Comparison of ENCODE assay signal across 8 cellular contexts in the genomic region with DNA sequence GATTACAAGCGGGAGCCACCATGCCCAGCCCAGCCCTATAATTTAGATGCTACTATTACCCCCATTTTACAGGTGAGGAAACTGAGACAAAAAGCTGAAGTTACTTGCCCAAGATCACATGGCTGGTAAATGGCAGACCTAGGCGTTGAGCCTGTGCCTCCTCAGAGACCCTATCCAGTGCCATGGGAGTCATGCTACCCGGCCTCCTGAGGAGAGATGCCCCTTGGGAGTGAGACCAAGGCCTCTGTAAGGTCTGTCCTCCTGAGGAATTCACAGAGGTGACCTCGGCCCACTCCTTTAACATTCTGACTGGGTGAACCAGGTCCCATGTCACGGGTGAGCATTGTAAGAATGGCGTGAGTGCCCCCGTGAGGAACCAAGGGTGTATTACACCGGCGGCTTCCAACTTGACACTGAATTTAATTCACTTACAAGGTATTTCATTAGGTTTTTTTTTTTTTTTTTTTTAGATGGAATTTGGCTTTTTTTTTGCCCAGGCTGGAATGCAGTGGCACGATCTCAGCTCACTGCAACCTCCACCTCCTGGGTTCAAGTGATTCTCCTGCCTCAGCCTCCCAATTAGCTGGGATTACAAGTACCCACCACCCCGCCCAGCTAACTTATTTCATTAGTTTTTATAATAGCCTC.
DNase-seq lines count a peak whose midpoint lies in the region; ATAC-seq and TF ChIP-seq lines count a peak whose summit lies in the region.

No MANE protein-coding gene starts in this region.

- no peaks in the 10 kb centered on the region for H3K27me3 Mint-ChIP-seq in activated naive CD8-positive, alpha-beta T cell treated with anti-CD3 and anti-CD28 coated beads, Interleukin-2, amount 50 U/mL, for 24 hours

- peaks cover 3% of the 10 kb centered on the region for H3K4me1 ChIP-seq in DOHH2 (ENCODE audit: control insufficient read depth, low read length)
- H3K4me1 ChIP-seq in left ventricle myocardium inferior: no peaks in the 10 kb centered on the region

- peaks cover 57% of the 10 kb centered on the region for H3K36me3 Mint-ChIP-seq in activated naive CD8-positive, alpha-beta T cell treated with anti-CD3 and anti-CD28 coated beads, Interleukin-2, amount 50 U/mL, for 24 hours (ENCODE audit: low read depth)

- H3K4me3 ChIP-seq in DOHH2 (ENCODE audit: low read length): no peak overlapping the region
- no peak overlapping the region for H3K4me3 ChIP-seq in Jurkat, Clone E6-1 (ENCODE audit: low read length)
- H3K4me3 ChIP-seq in left ventricle myocardium inferior: no peak overlapping the region

- H3K4me2 ChIP-seq in DOHH2 (ENCODE audit: low read length): no peak overlapping the region

- H3K79me2 ChIP-seq in DOHH2 (ENCODE audit: control insufficient read depth, low read length): no peaks in the 10 kb centered on the region

- H4K20me1 ChIP-seq in DOHH2 (ENCODE audit: control insufficient read depth, insufficient read depth, low read depth, low read length): no peaks in the 10 kb centered on the region

- H3K27ac ChIP-seq in DOHH2 (ENCODE audit: low read depth, low read length) (no peak overlapping the region), left ventricle myocardium inferior (replicated peaks) (no peak overlapping the region)

- no peaks in the 10 kb centered on the region for H3K9me2 ChIP-seq in DOHH2 (replicated peaks; ENCODE audit: control insufficient read depth, low read length)

- ATAC-seq in activated naive CD8-positive, alpha-beta T cell treated with anti-CD3 and anti-CD28 coated beads, Interleukin-2, amount 50 U/mL, for 24 hours: peak; percentile 81
- no peak for ATAC-seq in HG02885 (IDR thresholded peaks at IDR 0.05; ENCODE audit: poor library complexity, unreplicated experiment)
- no peak for ATAC-seq in HG03571 (IDR thresholded peaks at IDR 0.05; ENCODE audit: unreplicated experiment)

- H3K36me3 ChIP-seq in DOHH2 (ENCODE audit: control insufficient read depth, low read length) (peaks cover 64% of the 10 kb centered on the region), left ventricle myocardium inferior (peaks cover 86% of the 10 kb centered on the region)

- peak; percentile 67 for DNase-seq in Jurkat, Clone E6-1 (ENCODE audit: low read depth, low spot score)
- DNase-seq in T follicular helper cell (ENCODE audit: low read depth): peak; percentile 36
- peak; percentile 70 for DNase-seq in activated naive CD8-positive, alpha-beta T cell treated with anti-CD3 and anti-CD28 coated beads, Interleukin-2, amount 50 U/mL, for 24 hours
- peak; percentile 53 for DNase-seq in left ventricle myocardium inferior
- peak; percentile 73 for DNase-seq in retina

- H3K4me1 Mint-ChIP-seq in activated naive CD8-positive, alpha-beta T cell treated with anti-CD3 and anti-CD28 coated beads, Interleukin-2, amount 50 U/mL, for 24 hours: no peaks in the 10 kb centered on the region

- no peak overlapping the region for H3K4me3 Mint-ChIP-seq in activated naive CD8-positive, alpha-beta T cell treated with anti-CD3 and anti-CD28 coated beads, Interleukin-2, amount 50 U/mL, for 24 hours

- TF ChIP-seq CTCF in DOHH2 (IDR thresholded peaks at IDR 0.05; ENCODE audit: low read depth, low read length, poor library complexity, severe bottlenecking): peak; percentile 83
- peak; percentile 93 for TF ChIP-seq CTCF in left ventricle myocardium inferior (IDR thresholded peaks at IDR 0.05; ENCODE audit: borderline replicate concordance)

- H3K27me3 ChIP-seq in DOHH2 (ENCODE audit: control insufficient read depth, low read length) (no peaks in the 10 kb centered on the region), left ventricle myocardium inferior (ENCODE audit: low read depth) (no peaks in the 10 kb centered on the region)

- no peak overlapping the region for H3K27ac Mint-ChIP-seq in activated naive CD8-positive, alpha-beta T cell treated with anti-CD3 and anti-CD28 coated beads, Interleukin-2, amount 50 U/mL, for 24 hours

- peaks cover 11% of the 10 kb centered on the region for H3K9me3 Mint-ChIP-seq in activated naive CD8-positive, alpha-beta T cell treated with anti-CD3 and anti-CD28 coated beads, Interleukin-2, amount 50 U/mL, for 24 hours

- intact Hi-C loops in left ventricle myocardium inferior (cut with micrococcal nuclease): loop anchor here (5.0 kb wide), 1 partner anchor 255 kb away; no protein-coding TSS in a partner anchor

- no peaks in the 10 kb centered on the region for H3F3A ChIP-seq in DOHH2 (ENCODE audit: control insufficient read depth, insufficient read depth)

- H3K9me3 ChIP-seq in DOHH2 (ENCODE audit: control insufficient read depth, insufficient read depth, low read length) (peaks cover 7% of the 10 kb centered on the region; the same call in 1 of the 2 replicates), left ventricle myocardium inferior (replicated peaks) (peaks cover 12% of the 10 kb centered on the region)
